ENCODE assay signal across 1 cellular context in the genomic region with DNA sequence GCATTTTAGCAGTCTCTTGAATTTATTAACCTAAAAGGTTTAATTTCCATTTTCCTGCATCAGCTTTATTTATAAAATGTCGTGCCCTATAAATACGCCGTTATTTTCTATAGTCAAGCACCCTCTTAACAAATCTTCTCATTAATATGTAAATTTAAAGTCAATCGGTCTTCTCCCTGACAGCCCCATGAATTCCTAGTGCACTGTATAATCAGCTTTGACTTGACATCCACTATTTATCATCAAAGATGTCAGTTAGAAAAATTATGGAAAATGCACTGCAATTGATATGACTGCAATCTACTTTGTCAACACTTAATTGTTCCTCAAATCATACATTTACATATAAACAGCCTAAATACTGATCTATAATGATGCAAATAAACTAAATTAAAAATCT.
A peak's percentile ranks its signal among the peaks of the same experiment; 100 is the strongest.
TF ChIP-seq lines count a peak whose summit lies in the region.

No MANE protein-coding gene starts in this region.

TF ChIP-seq in neural cell, 6 proteins besides CTCF, POLR2A, EP300 and RAD21 (continued from another document):
- TF ChIP-seq, protein P1, sequence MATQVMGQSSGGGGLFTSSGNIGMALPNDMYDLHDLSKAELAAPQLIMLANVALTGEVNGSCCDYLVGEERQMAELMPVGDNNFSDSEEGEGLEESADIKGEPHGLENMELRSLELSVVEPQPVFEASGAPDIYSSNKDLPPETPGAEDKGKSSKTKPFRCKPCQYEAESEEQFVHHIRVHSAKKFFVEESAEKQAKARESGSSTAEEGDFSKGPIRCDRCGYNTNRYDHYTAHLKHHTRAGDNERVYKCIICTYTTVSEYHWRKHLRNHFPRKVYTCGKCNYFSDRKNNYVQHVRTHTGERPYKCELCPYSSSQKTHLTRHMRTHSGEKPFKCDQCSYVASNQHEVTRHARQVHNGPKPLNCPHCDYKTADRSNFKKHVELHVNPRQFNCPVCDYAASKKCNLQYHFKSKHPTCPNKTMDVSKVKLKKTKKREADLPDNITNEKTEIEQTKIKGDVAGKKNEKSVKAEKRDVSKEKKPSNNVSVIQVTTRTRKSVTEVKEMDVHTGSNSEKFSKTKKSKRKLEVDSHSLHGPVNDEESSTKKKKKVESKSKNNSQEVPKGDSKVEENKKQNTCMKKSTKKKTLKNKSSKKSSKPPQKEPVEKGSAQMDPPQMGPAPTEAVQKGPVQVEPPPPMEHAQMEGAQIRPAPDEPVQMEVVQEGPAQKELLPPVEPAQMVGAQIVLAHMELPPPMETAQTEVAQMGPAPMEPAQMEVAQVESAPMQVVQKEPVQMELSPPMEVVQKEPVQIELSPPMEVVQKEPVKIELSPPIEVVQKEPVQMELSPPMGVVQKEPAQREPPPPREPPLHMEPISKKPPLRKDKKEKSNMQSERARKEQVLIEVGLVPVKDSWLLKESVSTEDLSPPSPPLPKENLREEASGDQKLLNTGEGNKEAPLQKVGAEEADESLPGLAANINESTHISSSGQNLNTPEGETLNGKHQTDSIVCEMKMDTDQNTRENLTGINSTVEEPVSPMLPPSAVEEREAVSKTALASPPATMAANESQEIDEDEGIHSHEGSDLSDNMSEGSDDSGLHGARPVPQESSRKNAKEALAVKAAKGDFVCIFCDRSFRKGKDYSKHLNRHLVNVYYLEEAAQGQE (IDR thresholded peaks at IDR 0.05; ENCODE audit: borderline replicate concordance): no peak
- peak; percentile 50 for TF ChIP-seq POLR2AphosphoS5 (IDR thresholded peaks at IDR 0.05)
- TF ChIP-seq TAF1 (IDR thresholded peaks at IDR 0.05; ENCODE audit: low read depth): no peak
TF ChIP-seq in neural cell: peak in this region for 1.
